Comparison of ENCODE assay signal across 17 cellular contexts in genomic region chr2:240990266-240990529, GRCh38. TPM values are rescaled to one million over a fixed set of nuclear protein-coding genes. Genes with fewer than 3 reads are reported as not detected.
DNase-seq lines count a peak whose midpoint lies in the region; ATAC-seq and TF ChIP-seq lines count a peak whose summit lies in the region.
"Had no signal": no experiment of that assay in that cellular context is flagged by ENCODE, and none has a peak within 500 bp of the region (broad histone marks: within the 10 kb centered on the region; RNA-seq: fewer than 3 reads in every experiment).

No MANE protein-coding gene starts in this region.

- H3K4me1 Mint-ChIP-seq in CD14-positive monocyte: peaks cover 18% of the 10 kb centered on the region
- H3K4me1 Mint-ChIP-seq: GM23338 had no signal

- intact Hi-C loops in CD14-positive monocyte (cut with micrococcal nuclease) (loop anchor here in 1 of 2 donors (10.0 kb wide), 2 partner anchors 165 to 745 kb away; partner anchors contain the start of genes D2HGDH and PPP1R7), Panc1 (cut with micrococcal nuclease; ENCODE audit: unreplicated experiment) (no loop called here), gastrocnemius medialis (cut with DNase I; ENCODE audit: low total_unique reads) (loop anchor here (5.0 to 10.0 kb wide), 3 partner anchors 78 to 745 kb away; partner anchors contain the start of gene D2HGDH), aorta (cut with DNase I) (loop anchor here in 1 of 2 donors (5.0 to 10.0 kb wide), 2 partner anchors 73 to 425 kb away; partner anchors contain the start of genes DUSP28 and RNPEPL1)

- no peak for TF ChIP-seq POLR2A in gastrocnemius medialis (IDR thresholded peaks at IDR 0.05)

- H3K4me1 ChIP-seq in Panc1 (ENCODE audit: control insufficient read depth, insufficient read depth, low read length): peaks cover 18% of the 10 kb centered on the region
- peaks cover 37 to 41% of the 10 kb centered on the region in 2 donors for H3K4me1 ChIP-seq in gastrocnemius medialis
- H3K4me1 ChIP-seq in BE2C: peaks cover 7% of the 10 kb centered on the region
- H3K4me1 ChIP-seq in aorta (ENCODE audit: control insufficient read depth in 1 of 2, insufficient read depth in 2 of 2, low read length in 2 of 2): peaks cover 0 to 2% of the 10 kb centered on the region in 2 donors

- ATAC-seq in Panc1: peak; percentile 1; the same call in 1 of the 2 replicates
- peak; percentile 52 for ATAC-seq in esophagus mucosa
- no peak for ATAC-seq in gastrocnemius medialis
- ATAC-seq in HG02571 (IDR thresholded peaks at IDR 0.05; ENCODE audit: unreplicated experiment): no peak
- ATAC-seq in aorta (ENCODE audit: low FRiP score): no peak

- no peaks in the 10 kb centered on the region for H3K36me3 ChIP-seq in Panc1 (ENCODE audit: control insufficient read depth, insufficient read depth, low read length)
- H3K36me3 ChIP-seq in gastrocnemius medialis: no peaks in the 10 kb centered on the region
- H3K36me3 ChIP-seq in BE2C: no peaks in the 10 kb centered on the region
- H3K36me3 ChIP-seq in aorta (ENCODE audit: control insufficient read depth in 1 of 2, insufficient read depth in 2 of 2, low read length in 1 of 2): no peaks in the 10 kb centered on the region
- H3K36me3 ChIP-seq: SJSA1 had no signal

- H3K27ac Mint-ChIP-seq in CD14-positive monocyte: no peak overlapping the region
- H3K27ac Mint-ChIP-seq: CD4-positive, CD25-positive, alpha-beta regulatory T cell; GM23338 had no signal

- BruUV-seq in Panc1 (replicated peaks; lab: Mats Ljungman, UMichigan): no TSS peak

- H3K27me3 Mint-ChIP-seq in CD14-positive monocyte (ENCODE audit: low read depth in 3 of 3): peaks cover 10 to 26% (median 14%) of the 10 kb centered on the region in 3 donors
- H3K27me3 Mint-ChIP-seq: CD4-positive, CD25-positive, alpha-beta regulatory T cell had no signal

- H3K9me3 Mint-ChIP-seq in CD14-positive monocyte: peaks cover 0 to 5% (median 2%) of the 10 kb centered on the region in 7 donors
- H3K9me3 Mint-ChIP-seq: CD4-positive, CD25-positive, alpha-beta regulatory T cell; GM23338 had no signal

- POLR2A ChIA-PET in Panc1 (lab: Charles Lee): no interaction called here

- H3K27me3 ChIP-seq in Panc1 (ENCODE audit: control insufficient read depth, insufficient read depth, low read length) (no peaks in the 10 kb centered on the region), gastrocnemius medialis (no peaks in the 10 kb centered on the region), BE2C (no peaks in the 10 kb centered on the region), aorta (ENCODE audit: control insufficient read depth in 1 of 2, insufficient read depth in 2 of 2, low read length in 1 of 2) (no peaks in the 10 kb centered on the region)
- H3K27me3 ChIP-seq: SJSA1 had no signal

- CTCF ChIA-PET in Panc1 (lab: Charles Lee): interaction anchor here (1.0 kb wide), 1 partner anchor 139 kb away, joined by 4 read pairs; no protein-coding TSS in a partner anchor

- in situ Hi-C loops in Panc1 (cut with HindIII; ENCODE audit: low pct_unique_long_range_greater_than_20kb, low sequenced_read_pairs) (no loop called here), gastrocnemius medialis (cut with MboI; ENCODE audit: low sequenced_read_pairs in 4 of 4) (no loop called here)

- peak; percentile 13 for DNase-seq in CD14-positive monocyte (ENCODE audit: low spot score)
- DNase-seq in Panc1 (ENCODE audit: low read depth, low spot score): no peak
- peak in 1 of 2 donors; percentile 1 for DNase-seq in gastrocnemius medialis
- no peak for DNase-seq in BE2C
- no peak for DNase-seq in aorta
- no peak for DNase-seq in caudate nucleus (lab: John Stamatoyannopoulos, UW)
- DNase-seq: CD4-positive, CD25-positive, alpha-beta regulatory T cell; DMS153; GF-D8; NCI-H1417; NCI-H1930; NCI-H524 treated with DMSO at 0.1 percent for 48 hours had no signal

- H3K9me3 ChIP-seq in Panc1 (ENCODE audit: control insufficient read depth, insufficient read depth, low read depth, low read length) (no peaks in the 10 kb centered on the region), gastrocnemius medialis (no peaks in the 10 kb centered on the region), BE2C (peaks cover 7% of the 10 kb centered on the region), aorta (ENCODE audit: control insufficient read depth, low read length) (no peaks in the 10 kb centered on the region)
- H3K9me3 ChIP-seq: SJSA1 had no signal

- H3K27ac ChIP-seq in Panc1 (ENCODE audit: low read length): no peak overlapping the region
- H3K27ac ChIP-seq in gastrocnemius medialis: peak overlapping the region; percentile 92 to 98 (median 95)
- H3K27ac ChIP-seq in aorta (ENCODE audit: low read depth in 1 of 2, low read length in 2 of 2): no peak overlapping the region
- no peak overlapping the region for H3K27ac ChIP-seq in caudate nucleus (ENCODE audit: low read depth, low read length)
- H3K27ac ChIP-seq: KMS-11, SJSA1 had no signal

- H3K36me3 Mint-ChIP-seq in CD14-positive monocyte: no peaks in the 10 kb centered on the region
- H3K36me3 Mint-ChIP-seq: CD4-positive, CD25-positive, alpha-beta regulatory T cell had no signal

- 84 to 87% methylated on average over 2 of the region's 2 CpGs for WGBS in aorta, 2 donors

- no peak overlapping the region for H3K4me3 Mint-ChIP-seq in CD14-positive monocyte
- H3K4me3 Mint-ChIP-seq: CD4-positive, CD25-positive, alpha-beta regulatory T cell; GM23338 had no signal

- no peak overlapping the region for H3K4me3 ChIP-seq in Panc1 (ENCODE audit: low read depth in 2 of 2, low read length in 2 of 2)
- no peak overlapping the region for H3K4me3 ChIP-seq in gastrocnemius medialis
- H3K4me3 ChIP-seq in BE2C (ENCODE audit: low read depth, low read length): no peak overlapping the region
- no peak overlapping the region for H3K4me3 ChIP-seq in aorta (ENCODE audit: low read length in 2 of 2)
- H3K4me3 ChIP-seq: GM23338, SJSA1 had no signal

- TF ChIP-seq CTCF in CD14-positive monocyte (IDR thresholded peaks at IDR 0.05) (peak; percentile 1), Panc1 (IDR thresholded peaks at IDR 0.05) (no peak), gastrocnemius medialis (IDR thresholded peaks at IDR 0.05 in 4 of 5, conservative IDR thresholded peaks at IDR 0.05 in 1 of 5) (no peak), BE2C (IDR thresholded peaks at IDR 0.05; ENCODE audit: low read depth, low read length) (no peak)

RNA-seq across cellular contexts. Expression of gene SNED1, which starts 8.2 kb away (rescaled TPM):
- polyA plus RNA-seq in CD14-positive monocyte (under 1 TPM; 0.02 to 0.12 TPM), aorta (10 to 100 TPM in 1 of 2 donors, 1 to 10 TPM in 1; 5.9 to 27.3 TPM)
- total RNA-seq in Panc1 (2021; ENCODE audit: unreplicated experiment) (11.0 TPM), esophagus mucosa (3.9 TPM), gastrocnemius medialis (10 to 100 TPM; 16.4 to 56.2 (median 43.5) TPM), aorta (100 to 1,000 TPM; 108 to 149 TPM)
- polyA plus RNA-seq in Panc1 (2012; ENCODE audit: insufficient read length): 17.9 TPM
- polyA plus RNA-seq in BE2C (2012; ENCODE audit: insufficient read depth, insufficient read length, low read depth): 1.6 TPM

Comparison
In these comparisons a context has a peak if more than half of its experiments do, and no peak if none do; other contexts are left out.
1. ATAC-seq: peak in Panc1 (single experiment) and esophagus mucosa (single experiment); none in gastrocnemius medialis (0 of 2), HG02571 (single experiment) and aorta (single experiment).
2. H3K27ac ChIP-seq: peak in gastrocnemius medialis (4 of 4); none in Panc1 (single experiment), aorta (0 of 2) and caudate nucleus (single experiment).